ENCODE assay signal across 27 cellular contexts in genomic region chr7:57367171-57367570, GRCh38.
"Had no signal": no experiment of that assay in that cellular context is flagged by ENCODE, and none has a peak within 500 bp of the region (broad histone marks: within the 10 kb centered on the region; RNA-seq: fewer than 3 reads in every experiment).

No MANE protein-coding gene starts in this region.

- H3K9me3 ChIP-seq: pancreas, psoas muscle, right lobe of liver, thoracic aorta, thyroid gland, vagina had no signal

- FAIRE-seq: pancreas, small intestine, urothelium cell line had no signal

- H3K4me3 Mint-ChIP-seq: natural killer cell treated with Interleukin-12 subunit alpha and Interleukin-12 subunit beta and Interleukin-15 and Interleukin-18, amount 100 ng/mL, for 72 hours; nephron progenitor cell; neural crest cell; stimulated activated effector memory CD8-positive, alpha-beta T cell treated with anti-CD3 and anti-CD28 coated beads, Interleukin-12 subunit alpha, Interleukin-12 subunit beta, amount 100 ng/mL, for 72 hours; stimulated activated naive B cell treated with anti-CD40 and anti-IgM and Interleukin-4, amounts not matched to agents 10 μg/mL and 1 μg/mL and 100 μg/mL, for 72 hours; stimulated activated naive CD8-positive, alpha-beta T cell treated with anti-CD3 and anti-CD28 coated beads, Interleukin-15, Interleukin-2, amounts not matched to agents 100 ng/mL and 50 ng/mL, for 24 hours had no signal

- H3K27me3 Mint-ChIP-seq: natural killer cell treated with Interleukin-12 subunit alpha and Interleukin-12 subunit beta and Interleukin-15 and Interleukin-18, amount 100 ng/mL, for 72 hours; progenitor cell of endocrine pancreas; stimulated activated naive B cell treated with anti-CD40 and anti-IgM and Interleukin-4, amounts not matched to agents 10 μg/mL and 1 μg/mL and 100 μg/mL, for 72 hours; stimulated activated naive CD8-positive, alpha-beta T cell treated with anti-CD3 and anti-CD28 coated beads, Interleukin-15, Interleukin-2, amounts not matched to agents 100 ng/mL and 50 ng/mL, for 24 hours had no signal

- H3K4me3 ChIP-seq: pancreas, psoas muscle, right lobe of liver, sigmoid colon, stomach, thoracic aorta, thyroid gland, tibial nerve, upper lobe of left lung, vagina had no signal

- ATAC-seq: natural killer cell treated with Interleukin-12 subunit alpha and Interleukin-12 subunit beta and Interleukin-15 and Interleukin-18, amount 100 ng/mL, for 72 hours; pancreas; psoas muscle; right cardiac atrium; stimulated activated effector memory CD8-positive, alpha-beta T cell treated with anti-CD3 and anti-CD28 coated beads, Interleukin-12 subunit alpha, Interleukin-12 subunit beta, amount 100 ng/mL, for 72 hours; stimulated activated naive B cell treated with anti-CD40 and anti-IgM and Interleukin-4, amounts not matched to agents 10 μg/mL and 1 μg/mL and 100 μg/mL, for 72 hours had no signal

- H3K27ac Mint-ChIP-seq: natural killer cell treated with Interleukin-12 subunit alpha and Interleukin-12 subunit beta and Interleukin-15 and Interleukin-18, amount 100 ng/mL, for 72 hours; nephron progenitor cell; progenitor cell of endocrine pancreas; stimulated activated effector memory CD8-positive, alpha-beta T cell treated with anti-CD3 and anti-CD28 coated beads, Interleukin-12 subunit alpha, Interleukin-12 subunit beta, amount 100 ng/mL, for 72 hours; stimulated activated naive B cell treated with anti-CD40 and anti-IgM and Interleukin-4, amounts not matched to agents 10 μg/mL and 1 μg/mL and 100 μg/mL, for 72 hours; stimulated activated naive CD8-positive, alpha-beta T cell treated with anti-CD3 and anti-CD28 coated beads, Interleukin-15, Interleukin-2, amounts not matched to agents 100 ng/mL and 50 ng/mL, for 24 hours had no signal

- H3K4me1 Mint-ChIP-seq: nephron progenitor cell; neural crest cell; stimulated activated effector memory CD8-positive, alpha-beta T cell treated with anti-CD3 and anti-CD28 coated beads, Interleukin-12 subunit alpha, Interleukin-12 subunit beta, amount 100 ng/mL, for 72 hours; stimulated activated naive B cell treated with anti-CD40 and anti-IgM and Interleukin-4, amounts not matched to agents 10 μg/mL and 1 μg/mL and 100 μg/mL, for 72 hours had no signal

- H3K36me3 Mint-ChIP-seq: stimulated activated effector memory CD8-positive, alpha-beta T cell treated with anti-CD3 and anti-CD28 coated beads, Interleukin-12 subunit alpha, Interleukin-12 subunit beta, amount 100 ng/mL, for 72 hours had no signal

- DNase-seq: nephron progenitor cell; nucleus accumbens; pancreas; psoas muscle; right cardiac atrium; right lobe of liver; sigmoid colon; small intestine; stimulated activated CD4-positive, alpha-beta T cell treated with anti-CD3 and anti-CD28 coated beads, Interleukin-15, amount 100 ng/mL, for 24 hours; stimulated activated CD4-positive, alpha-beta T cell treated with anti-CD3 and anti-CD28 coated beads, Interleukin-2, amount 100 ng/mL, for 24 hours; stimulated activated CD4-positive, alpha-beta T cell treated with anti-CD3 and anti-CD28 coated beads, Interleukin-2, amount 100 ng/mL, for 48 hours; stimulated activated CD4-positive, alpha-beta T cell treated with anti-CD3 and anti-CD28 coated beads, Interleukin-4, amount 100 ng/mL, for 24 hours; stimulated activated naive B cell treated with anti-CD40 and anti-IgM and Interleukin-4, amounts not matched to agents 10 μg/mL and 1 μg/mL and 100 μg/mL, for 72 hours; stimulated activated naive CD4-positive, alpha-beta T cell treated with Interleukin-2 at 50 U/mL for 16 hours; stomach; thyroid gland; trophoblast cell; upper lobe of left lung had no signal
